ENCODE assay signal across 8 cellular contexts in the genomic region with DNA sequence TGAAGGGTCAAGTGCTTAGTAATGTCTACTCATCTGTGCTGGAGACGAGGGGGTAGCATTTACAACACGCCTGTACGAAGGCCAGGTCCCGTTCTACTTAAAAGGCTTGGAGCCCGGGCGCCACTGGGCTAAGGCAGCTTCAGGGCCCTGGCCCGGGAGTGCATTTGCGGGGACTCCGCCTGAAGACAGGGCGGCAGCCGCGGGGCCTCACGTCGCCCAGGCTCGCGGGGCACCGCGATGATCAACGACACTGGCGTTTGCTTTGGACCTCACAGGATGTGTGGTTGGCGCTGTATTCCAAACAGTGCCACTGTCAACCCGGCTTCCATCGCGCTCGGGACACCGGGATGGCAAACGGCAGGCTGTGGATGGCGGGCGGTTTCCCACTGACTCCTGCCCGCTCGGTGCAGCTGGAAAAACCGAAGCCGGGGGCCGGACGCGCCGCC. TPM values are rescaled to one million over a fixed set of nuclear protein-coding genes. Genes with fewer than 3 reads are reported as not detected.
DNase-seq lines count a peak whose midpoint lies in the region; ATAC-seq and TF ChIP-seq lines count a peak whose summit lies in the region.

No MANE protein-coding gene starts in this region.

- H3K4me3 ChIP-seq in PC-3 (ENCODE audit: low read length) = peak overlapping the region; percentile 73
- H3K4me3 ChIP-seq in fibroblast of pulmonary artery (replicated peaks; ENCODE audit: low read depth, low read length) = peak overlapping the region; percentile 70
- peak overlapping the region; percentile 59 to 69 for H3K4me3 ChIP-seq in uterus

- peaks cover 20% of the 10 kb centered on the region for H3K36me3 Mint-ChIP-seq in activated T-helper 2 cell treated with anti-CD3 and anti-CD28 coated beads, Interferon-gamma antibody, Interleukin-2, Interleukin-4, amounts not matched to agents 10 μg/mL and 5 μg/mL and 100 μg/mL, durations not matched to agents 14 hours and 24 hours and 36 hours (ENCODE audit: low read depth)
- no peaks in the 10 kb centered on the region for H3K36me3 Mint-ChIP-seq in neural crest cell (ENCODE audit: low read depth)

- DNase-seq in A172 (ENCODE audit: low spot score) (peak; percentile 57), PC-3 (peak; percentile 80), fibroblast of pulmonary artery (ENCODE audit: low read depth) (peak; percentile 58), neural crest cell (ENCODE audit: low read depth, low spot score) (peak; percentile 47), uterus (peak; percentile 50 to 59)
- DNase-seq in activated T-helper 2 cell treated with anti-CD3 and anti-CD28 coated beads, Interferon-gamma antibody, Interleukin-2, Interleukin-4, amounts not matched to agents 10 μg/mL and 5 μg/mL and 100 μg/mL, durations not matched to agents 14 hours and 24 hours and 36 hours (ENCODE audit: low spot score) = peak; percentile 46

- H3K4me3 Mint-ChIP-seq in activated T-helper 2 cell treated with anti-CD3 and anti-CD28 coated beads, Interferon-gamma antibody, Interleukin-2, Interleukin-4, amounts not matched to agents 10 μg/mL and 5 μg/mL and 100 μg/mL, durations not matched to agents 14 hours and 24 hours and 36 hours (ENCODE audit: low read depth) = peak overlapping the region; percentile 86
- H3K4me3 Mint-ChIP-seq in neural crest cell = peak overlapping the region; percentile 94

- H3K27ac ChIP-seq in PC-3 (ENCODE audit: low read length) = peak overlapping the region; percentile 86
- peak overlapping the region; percentile 95 to 97 for H3K27ac ChIP-seq in uterus

- no peak for TF ChIP-seq POLR2A in uterus (IDR thresholded peaks at IDR 0.05)

- H3K36me3 ChIP-seq in PC-3 (ENCODE audit: low read depth, low read length) = no peaks in the 10 kb centered on the region; the same call in 1 of the 2 replicates
- no peaks in the 10 kb centered on the region for H3K36me3 ChIP-seq in uterus

- H3K9me2 ChIP-seq in PC-3 (replicated peaks; ENCODE audit: low read length) = no peaks in the 10 kb centered on the region

- peak overlapping the region; percentile 85 for H3K4me2 ChIP-seq in PC-3 (ENCODE audit: low read length)

- no peaks in the 10 kb centered on the region for H3K9me3 Mint-ChIP-seq in activated T-helper 2 cell treated with anti-CD3 and anti-CD28 coated beads, Interferon-gamma antibody, Interleukin-2, Interleukin-4, amounts not matched to agents 10 μg/mL and 5 μg/mL and 100 μg/mL, durations not matched to agents 14 hours and 24 hours and 36 hours
- no peaks in the 10 kb centered on the region for H3K9me3 Mint-ChIP-seq in neural crest cell

- CTCF ChIA-PET in PC-3 (lab: Charles Lee) = interaction anchor here (0.6 kb wide), 1 partner anchor 79 kb away, joined by 5 read pairs; a partner anchor contains a TSS

- H3K4me1 Mint-ChIP-seq in activated T-helper 2 cell treated with anti-CD3 and anti-CD28 coated beads, Interferon-gamma antibody, Interleukin-2, Interleukin-4, amounts not matched to agents 10 μg/mL and 5 μg/mL and 100 μg/mL, durations not matched to agents 14 hours and 24 hours and 36 hours (ENCODE audit: low read depth) = peaks cover 27% of the 10 kb centered on the region
- H3K4me1 Mint-ChIP-seq in neural crest cell = peaks cover 42% of the 10 kb centered on the region

- peak overlapping the region; percentile 87 for H2AFZ ChIP-seq in PC-3 (ENCODE audit: low read length)

- peak overlapping the region; percentile 93 for H3K27ac Mint-ChIP-seq in activated T-helper 2 cell treated with anti-CD3 and anti-CD28 coated beads, Interferon-gamma antibody, Interleukin-2, Interleukin-4, amounts not matched to agents 10 μg/mL and 5 μg/mL and 100 μg/mL, durations not matched to agents 14 hours and 24 hours and 36 hours
- peak overlapping the region; percentile 94 for H3K27ac Mint-ChIP-seq in neural crest cell (ENCODE audit: unreplicated experiment)

- peaks cover 26% of the 10 kb centered on the region for H4K20me1 ChIP-seq in PC-3 (ENCODE audit: low read length)

- H3K9me3 ChIP-seq in PC-3 (ENCODE audit: low read length) = no peaks in the 10 kb centered on the region
- no peaks in the 10 kb centered on the region for H3K9me3 ChIP-seq in uterus

- peak overlapping the region; percentile 88 for H3K9ac ChIP-seq in PC-3 (ENCODE audit: low read length)

- intact Hi-C loops in PC-3 (cut with micrococcal nuclease) (loop anchor here (2.0 kb wide), 1 partner anchor 33 kb away; no protein-coding TSS in a partner anchor), uterus (cut with DNase I; ENCODE audit: low total_unique reads) (loop anchor here (5.0 kb wide), 1 partner anchor 80 kb away; a partner anchor contains a TSS)
- intact Hi-C loops in activated T-helper 2 cell treated with anti-CD3 and anti-CD28 coated beads, Interferon-gamma antibody, Interleukin-2, Interleukin-4, amounts not matched to agents 10 μg/mL and 5 μg/mL and 100 μg/mL, durations not matched to agents 14 hours and 24 hours and 36 hours (cut with micrococcal nuclease) = loop anchor here (2.0 kb wide), 3 partner anchors 25 to 333 kb away; a partner anchor contains a TSS

- H3K4me1 ChIP-seq in PC-3 (ENCODE audit: insufficient read depth, low read length) (peaks cover 28% of the 10 kb centered on the region), uterus (peaks cover 3 to 6% of the 10 kb centered on the region in 2 donors)

- no peaks in the 10 kb centered on the region for H3K27me3 Mint-ChIP-seq in activated T-helper 2 cell treated with anti-CD3 and anti-CD28 coated beads, Interferon-gamma antibody, Interleukin-2, Interleukin-4, amounts not matched to agents 10 μg/mL and 5 μg/mL and 100 μg/mL, durations not matched to agents 14 hours and 24 hours and 36 hours (ENCODE audit: low read depth)
- peaks cover 2% of the 10 kb centered on the region for H3K27me3 Mint-ChIP-seq in neural crest cell (ENCODE audit: low read depth)

- H3F3A ChIP-seq in PC-3 (ENCODE audit: low read length, unreplicated experiment) = no peaks in the 10 kb centered on the region

- TSS peak; percentile 91 for BruUV-seq in PC-3 (replicated peaks; lab: Mats Ljungman, UMichigan)

- POLR2A ChIA-PET in PC-3 (lab: Charles Lee; ENCODE audit: unreplicated experiment) = no interaction called here

- H3K27me3 ChIP-seq in PC-3 (ENCODE audit: low read length) (no peaks in the 10 kb centered on the region), uterus (no peaks in the 10 kb centered on the region)

- ATAC-seq in GM18502 (IDR thresholded peaks at IDR 0.05; ENCODE audit: poor library complexity, unreplicated experiment) (peak; percentile 20), HG03432 (IDR thresholded peaks at IDR 0.05; ENCODE audit: unreplicated experiment) (peak; percentile 17), PC-3 (peak; percentile 26)

- H3K79me2 ChIP-seq in PC-3 (ENCODE audit: low read length) = peaks cover 31% of the 10 kb centered on the region

- TF ChIP-seq CTCF in PC-3 (conservative IDR thresholded peaks at IDR 0.05; ENCODE audit: low read depth, low read length) (peak; percentile 38; the same call in 1 of the 2 replicates), fibroblast of pulmonary artery (IDR thresholded peaks at IDR 0.05; ENCODE audit: low read length, missing control alignments) (no peak), neural crest cell (conservative IDR thresholded peaks at IDR 0.05) (peak; percentile 12), uterus (IDR thresholded peaks at IDR 0.05) (peak in 2 of 4 experiments; percentile 3 to 24)

RNA-seq across cellular contexts. Expression of a gene that starts 1.1 kb away (rescaled TPM):
- 7.6 and 7.8 TPM in 2 replicates for total RNA-seq in A172 (2014; rRNA removed; shearing (Covaris generic))
- total RNA-seq in PC-3 (2014; rRNA removed) (39.3 and 42.4 TPM in 2 replicates), neural crest cell (39.3 and 41.2 TPM in 2 replicates), uterus (10 to 100 TPM; 14.1 to 43.3 (median 27.2) TPM)
- 39.4 and 40.1 TPM in 2 replicates for total RNA-seq in activated T-helper 2 cell treated with anti-CD3 and anti-CD28 coated beads, Interferon-gamma antibody, Interleukin-2, Interleukin-4, amounts not matched to agents 10 μg/mL and 5 μg/mL and 100 μg/mL, durations not matched to agents 14 hours and 24 hours and 36 hours

Comparison
In these comparisons a context has a peak if more than half of its experiments do, and no peak if none do; other contexts are left out.
1. Peak in every context shown above with its lines: DNase-seq, ATAC-seq, H3K4me3 ChIP-seq and H3K27ac ChIP-seq.